ENCODE assay signal across 8 cellular contexts in the genomic region with DNA sequence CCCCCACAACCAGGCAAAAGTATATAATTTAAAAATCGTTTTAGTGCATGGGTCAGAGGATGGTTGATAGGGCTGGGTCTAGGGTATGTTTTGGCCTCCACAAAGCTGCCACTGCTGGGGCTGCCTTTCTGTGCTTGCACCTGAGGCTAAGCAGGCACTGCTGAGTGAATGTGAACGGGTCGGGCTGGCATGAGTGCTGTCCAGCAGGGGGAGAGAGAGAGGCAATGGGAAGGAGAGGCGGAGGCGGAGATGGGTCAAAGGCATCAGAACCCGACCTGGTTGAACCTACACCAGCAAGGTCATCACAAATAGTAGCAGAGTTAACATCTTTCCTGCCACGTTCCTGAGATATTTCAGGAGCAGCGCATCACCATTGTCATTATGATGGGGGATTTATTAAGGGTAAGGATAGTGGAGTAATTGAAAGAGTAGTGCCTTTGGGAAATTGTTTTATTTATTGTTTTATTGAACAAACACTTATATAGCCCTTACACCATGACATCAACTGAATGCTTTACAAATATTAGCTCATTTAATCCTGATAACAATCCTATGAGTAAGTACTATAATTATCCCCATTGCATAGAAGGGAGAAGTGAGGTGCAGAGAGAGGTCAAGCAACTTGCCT. TPM values are rescaled to one million over a fixed set of nuclear protein-coding genes. Genes with fewer than 3 reads are reported as not detected.
DNase-seq lines count a peak whose midpoint lies in the region; ATAC-seq and TF ChIP-seq lines count a peak whose summit lies in the region.

No MANE protein-coding gene starts in this region.

- TF ChIP-seq CTCF in choroid plexus epithelial cell (conservative IDR thresholded peaks at IDR 0.05; ENCODE audit: low read depth, low read length): peak; percentile 54
- peak; percentile 40 for TF ChIP-seq CTCF in smooth muscle cell (IDR thresholded peaks at IDR 0.05; ENCODE audit: borderline replicate concordance, insufficient read depth, poor library complexity, severe bottlenecking)

- H3K4me1 Mint-ChIP-seq in naive thymus-derived CD4-positive, alpha-beta T cell: no peaks in the 10 kb centered on the region

- H3K9ac ChIP-seq in smooth muscle cell (ENCODE audit: low read depth): no peak overlapping the region

- H3K27ac ChIP-seq in smooth muscle cell (ENCODE audit: low read depth): no peak overlapping the region
- H3K27ac ChIP-seq in naive thymus-derived CD4-positive, alpha-beta T cell (ENCODE audit: low read depth, low read length): no peak overlapping the region
- H3K27ac ChIP-seq in effector memory CD4-positive, alpha-beta T cell (ENCODE audit: insufficient read depth, low read length, poor library complexity, severe bottlenecking): no peak overlapping the region

- H3K36me3 ChIP-seq in smooth muscle cell (ENCODE audit: low read depth): no peaks in the 10 kb centered on the region
- H3K36me3 ChIP-seq in naive thymus-derived CD4-positive, alpha-beta T cell (ENCODE audit: control insufficient read depth in 2 of 3, insufficient read depth in 3 of 3, low read length in 3 of 3): no peaks in the 10 kb centered on the region
- H3K36me3 ChIP-seq in effector memory CD4-positive, alpha-beta T cell (ENCODE audit: control insufficient read depth, insufficient read depth, low read length): no peaks in the 10 kb centered on the region

- no peak overlapping the region for H2AFZ ChIP-seq in smooth muscle cell (ENCODE audit: low read depth)

- CTCF ChIA-PET in naive thymus-derived CD4-positive, alpha-beta T cell (lab: Charles Lee): no interaction called here

- H3K4me3 ChIP-seq in choroid plexus epithelial cell (ENCODE audit: low read depth, low read length): no peak overlapping the region
- H3K4me3 ChIP-seq in smooth muscle cell: no peak overlapping the region
- H3K4me3 ChIP-seq in naive thymus-derived CD4-positive, alpha-beta T cell (ENCODE audit: low read length): no peak overlapping the region
- no peak overlapping the region for H3K4me3 ChIP-seq in effector memory CD4-positive, alpha-beta T cell (ENCODE audit: insufficient read depth, low read depth, low read length, poor library complexity, severe bottlenecking)

- no peak overlapping the region for H3K4me3 Mint-ChIP-seq in naive thymus-derived CD4-positive, alpha-beta T cell

- no peaks in the 10 kb centered on the region for H3K4me1 ChIP-seq in smooth muscle cell (ENCODE audit: low read depth)
- H3K4me1 ChIP-seq in naive thymus-derived CD4-positive, alpha-beta T cell (ENCODE audit: control insufficient read depth in 2 of 2, insufficient read depth in 2 of 2, low read length in 2 of 2): no peaks in the 10 kb centered on the region
- H3K4me1 ChIP-seq in effector memory CD4-positive, alpha-beta T cell (ENCODE audit: control insufficient read depth, insufficient read depth, low read length, poor library complexity, severe bottlenecking): no peaks in the 10 kb centered on the region

- no peaks in the 10 kb centered on the region for H3F3A ChIP-seq in smooth muscle cell (ENCODE audit: low read depth)

- peaks cover 0 to 5% (median 0%) of the 10 kb centered on the region in 11 donors for H3K9me3 Mint-ChIP-seq in naive thymus-derived CD4-positive, alpha-beta T cell

- H3K27ac Mint-ChIP-seq in naive thymus-derived CD4-positive, alpha-beta T cell: no peak overlapping the region

- H3K4me2 ChIP-seq in smooth muscle cell: no peak overlapping the region

- peaks cover 12 to 58% (median 27%) of the 10 kb centered on the region in 5 donors for H3K27me3 Mint-ChIP-seq in naive thymus-derived CD4-positive, alpha-beta T cell

- no peaks in the 10 kb centered on the region for H3K27me3 ChIP-seq in smooth muscle cell (ENCODE audit: low read depth)
- H3K27me3 ChIP-seq in naive thymus-derived CD4-positive, alpha-beta T cell (ENCODE audit: control insufficient read depth in 2 of 2, insufficient read depth in 2 of 2, low read length in 2 of 2): no peaks in the 10 kb centered on the region
- no peaks in the 10 kb centered on the region for H3K27me3 ChIP-seq in effector memory CD4-positive, alpha-beta T cell (replicated peaks; ENCODE audit: control insufficient read depth, insufficient read depth, low read length, poor library complexity, severe bottlenecking)

- peak; percentile 68 for DNase-seq in COLO668 (lab: John Stamatoyannopoulos, UW; ENCODE audit: unreplicated experiment)
- DNase-seq in NCI-H2107 (lab: John Stamatoyannopoulos, UW): peak; percentile 32
- DNase-seq in choroid plexus epithelial cell (ENCODE audit: low read depth): peak; percentile 8
- no peak for DNase-seq in smooth muscle cell (lab: John Stamatoyannopoulos, UW; ENCODE audit: unreplicated experiment)
- no peak for DNase-seq in naive thymus-derived CD4-positive, alpha-beta T cell
- no peak for DNase-seq in effector memory CD4-positive, alpha-beta T cell

- H4K20me1 ChIP-seq in smooth muscle cell (ENCODE audit: low read depth): no peaks in the 10 kb centered on the region

- 7% methylated on average over 8 of the region's 8 CpGs for WGBS in smooth muscle cell (ENCODE audit: low lambda C conversion rate)

- POLR2A ChIA-PET in naive thymus-derived CD4-positive, alpha-beta T cell (lab: Charles Lee): no interaction called here

- no peaks in the 10 kb centered on the region for H3K36me3 Mint-ChIP-seq in naive thymus-derived CD4-positive, alpha-beta T cell

- H3K9me3 ChIP-seq in smooth muscle cell (replicated peaks; ENCODE audit: low read depth): no peaks in the 10 kb centered on the region
- no peaks in the 10 kb centered on the region for H3K9me3 ChIP-seq in naive thymus-derived CD4-positive, alpha-beta T cell (ENCODE audit: control insufficient read depth in 2 of 3, low read length in 3 of 3)
- H3K9me3 ChIP-seq in effector memory CD4-positive, alpha-beta T cell (ENCODE audit: control insufficient read depth, low read length): no peaks in the 10 kb centered on the region

- intact Hi-C loops in naive thymus-derived CD4-positive, alpha-beta T cell (cut with micrococcal nuclease): no loop called here

- ATAC-seq in GM18909 (IDR thresholded peaks at IDR 0.05; ENCODE audit: poor library complexity, unreplicated experiment) (peak; percentile 69), HG03196 (IDR thresholded peaks at IDR 0.05; ENCODE audit: unreplicated experiment) (no peak)
- no peak for ATAC-seq in naive thymus-derived CD4-positive, alpha-beta T cell

- H3K79me2 ChIP-seq in smooth muscle cell (ENCODE audit: low read depth): no peaks in the 10 kb centered on the region

RNA-seq across cellular contexts. Expression of a gene that starts 5.8 kb away (rescaled TPM):
- 5.5 and 7.0 TPM in 2 replicates for total RNA-seq in smooth muscle cell
- polyA plus RNA-seq in smooth muscle cell: 1.2 and 9.9 TPM in 2 replicates
- not detected for total RNA-seq in naive thymus-derived CD4-positive, alpha-beta T cell
- polyA plus RNA-seq in naive thymus-derived CD4-positive, alpha-beta T cell: not detected

Comparison
In these comparisons a context has a peak if more than half of its experiments do, and no peak if none do; other contexts are left out.
1. DNase-seq: peak in COLO668 (single experiment), NCI-H2107 (single experiment) and choroid plexus epithelial cell (single experiment); none in smooth muscle cell (single experiment), naive thymus-derived CD4-positive, alpha-beta T cell (0 of 9) and effector memory CD4-positive, alpha-beta T cell (0 of 3).